1 cellular context compared by ENCODE assay signal in genomic region chr18:48975817-48976649, GRCh38.
TF ChIP-seq lines count a peak whose summit lies in the region.

No MANE protein-coding gene starts in this region.

TF ChIP-seq in K562, 482 proteins besides CTCF, POLR2A, EP300 and RAD21 (continued from another document):
- TF ChIP-seq, protein P1, sequence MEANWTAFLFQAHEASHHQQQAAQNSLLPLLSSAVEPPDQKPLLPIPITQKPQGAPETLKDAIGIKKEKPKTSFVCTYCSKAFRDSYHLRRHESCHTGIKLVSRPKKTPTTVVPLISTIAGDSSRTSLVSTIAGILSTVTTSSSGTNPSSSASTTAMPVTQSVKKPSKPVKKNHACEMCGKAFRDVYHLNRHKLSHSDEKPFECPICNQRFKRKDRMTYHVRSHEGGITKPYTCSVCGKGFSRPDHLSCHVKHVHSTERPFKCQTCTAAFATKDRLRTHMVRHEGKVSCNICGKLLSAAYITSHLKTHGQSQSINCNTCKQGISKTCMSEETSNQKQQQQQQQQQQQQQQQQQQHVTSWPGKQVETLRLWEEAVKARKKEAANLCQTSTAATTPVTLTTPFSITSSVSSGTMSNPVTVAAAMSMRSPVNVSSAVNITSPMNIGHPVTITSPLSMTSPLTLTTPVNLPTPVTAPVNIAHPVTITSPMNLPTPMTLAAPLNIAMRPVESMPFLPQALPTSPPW (CRISPR knock-in tag; IDR thresholded peaks at IDR 0.05): peak; percentile 69
- no peak for TF ChIP-seq NR2C1 (IDR thresholded peaks at IDR 0.05)
- TF ChIP-seq NR2C1 (tag; IDR thresholded peaks at IDR 0.05): no peak
- TF ChIP-seq ZFPM2 (CRISPR knock-in tag; IDR thresholded peaks at IDR 0.05): no peak
- no peak for TF ChIP-seq TAF7 (tag; IDR thresholded peaks at IDR 0.05)
- TF ChIP-seq ARID2 (IDR thresholded peaks at IDR 0.05): no peak
- no peak for TF ChIP-seq RFX5 (IDR thresholded peaks at IDR 0.05; ENCODE audit: low read depth, low read length)
- peak; percentile 60 for TF ChIP-seq CXXC5 (CRISPR knock-in tag; IDR thresholded peaks at IDR 0.05)
- TF ChIP-seq, protein P2, sequence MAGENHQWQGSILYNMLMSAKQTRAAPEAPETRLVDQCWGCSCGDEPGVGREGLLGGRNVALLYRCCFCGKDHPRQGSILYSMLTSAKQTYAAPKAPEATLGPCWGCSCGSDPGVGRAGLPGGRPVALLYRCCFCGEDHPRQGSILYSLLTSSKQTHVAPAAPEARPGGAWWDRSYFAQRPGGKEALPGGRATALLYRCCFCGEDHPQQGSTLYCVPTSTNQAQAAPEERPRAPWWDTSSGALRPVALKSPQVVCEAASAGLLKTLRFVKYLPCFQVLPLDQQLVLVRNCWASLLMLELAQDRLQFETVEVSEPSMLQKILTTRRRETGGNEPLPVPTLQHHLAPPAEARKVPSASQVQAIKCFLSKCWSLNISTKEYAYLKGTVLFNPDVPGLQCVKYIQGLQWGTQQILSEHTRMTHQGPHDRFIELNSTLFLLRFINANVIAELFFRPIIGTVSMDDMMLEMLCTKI (IDR thresholded peaks at IDR 0.05; ENCODE audit: partially characterized antibody): no peak
- TF ChIP-seq CC2D1A (IDR thresholded peaks at IDR 0.05): no peak
- peak; percentile 65 for TF ChIP-seq HMGN3 (IDR thresholded peaks at IDR 0.05; ENCODE audit: borderline replicate concordance, extremely low read depth, insufficient read length, low read depth, low read length)
- TF ChIP-seq STAT5B (CRISPR knock-in tag; IDR thresholded peaks at IDR 0.05): no peak
- no peak for TF ChIP-seq HEY1 (CRISPR knock-in tag; IDR thresholded peaks at IDR 0.05; ENCODE audit: borderline replicate concordance)
- TF ChIP-seq, protein P3, sequence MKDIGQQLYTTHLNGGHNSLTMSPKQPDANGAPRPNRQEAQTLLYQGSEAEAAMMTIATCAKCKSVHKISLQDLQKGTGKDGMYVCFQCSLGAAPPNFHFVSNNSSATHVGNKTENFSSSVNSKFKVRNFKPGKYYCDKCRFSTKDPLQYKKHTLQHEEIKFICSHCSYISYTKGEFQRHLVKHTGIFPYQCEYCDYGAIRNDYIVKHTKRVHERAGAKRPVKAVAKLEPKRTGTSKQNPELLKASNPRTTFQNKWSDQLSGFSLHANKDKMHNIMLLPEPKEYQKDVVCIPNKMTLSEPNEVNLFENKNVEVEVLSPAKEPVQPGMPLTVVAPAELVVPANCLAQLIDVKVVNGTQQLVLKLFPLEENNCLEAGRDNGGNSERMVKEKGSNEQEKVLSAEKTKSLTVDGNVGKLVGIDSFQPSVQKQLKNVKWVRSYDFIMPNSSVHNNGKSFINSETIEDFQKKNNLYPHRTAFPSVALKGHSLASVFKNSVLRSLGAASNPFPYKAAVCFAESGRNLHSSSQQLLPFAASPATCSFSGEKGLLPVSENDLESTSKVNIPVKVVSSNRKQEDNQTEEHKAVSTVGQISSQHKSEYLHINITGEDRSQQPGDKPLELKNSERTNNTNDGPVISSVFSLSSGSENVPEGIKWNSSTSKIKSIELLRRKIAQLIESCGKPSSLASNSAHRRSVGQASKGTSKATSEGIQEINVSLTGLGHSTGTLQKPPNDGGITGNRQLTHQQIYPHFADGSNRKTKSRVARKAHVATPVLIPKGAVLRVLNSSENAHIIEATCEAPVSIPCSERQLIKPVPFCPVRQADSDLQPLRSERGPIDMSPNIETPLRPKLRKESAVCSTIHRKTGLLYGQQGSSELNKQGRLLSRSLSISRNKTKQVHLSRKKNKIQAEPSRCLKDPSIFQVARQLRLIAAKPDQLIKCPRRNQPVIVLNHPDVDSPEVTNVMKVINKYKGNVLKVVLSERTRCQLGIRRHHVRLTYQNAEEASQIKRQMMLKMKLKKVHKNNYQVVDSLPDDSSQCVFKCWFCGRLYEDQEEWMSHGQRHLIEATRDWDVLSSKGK (CRISPR knock-in tag; IDR thresholded peaks at IDR 0.05): no peak
- peak; percentile 54; the same call in 1 of the 2 replicates for TF ChIP-seq GATAD2B (IDR thresholded peaks at IDR 0.05; ENCODE audit: borderline replicate concordance)
- TF ChIP-seq HCFC1 (IDR thresholded peaks at IDR 0.05; ENCODE audit: low read depth, low read length): no peak
- peak; percentile 45 for TF ChIP-seq ZFX (CRISPR knock-in tag; IDR thresholded peaks at IDR 0.05)
- TF ChIP-seq RB1 (IDR thresholded peaks at IDR 0.05; ENCODE audit: low read depth): peak; percentile 9; the same call in 1 of the 2 replicates
- no peak for TF ChIP-seq HDAC1 (IDR thresholded peaks at IDR 0.05)
- TF ChIP-seq L3MBTL2 (IDR thresholded peaks at IDR 0.05): peak; percentile 58
- no peak for TF ChIP-seq ZNF830 (CRISPR knock-in tag; IDR thresholded peaks at IDR 0.05)
- 0 out of 2 replicates have a peak, but pooled peaks have one; percentile 13 for TF ChIP-seq ZBTB40 (IDR thresholded peaks at IDR 0.05)
- no peak for TF ChIP-seq ZBTB40 (CRISPR knock-in tag; IDR thresholded peaks at IDR 0.05)
- TF ChIP-seq BCL6 (CRISPR knock-in tag; IDR thresholded peaks at IDR 0.05): no peak
- peak; percentile 41 for TF ChIP-seq CCNT2 (IDR thresholded peaks at IDR 0.05; ENCODE audit: borderline replicate concordance, extremely low read depth, insufficient read length, low read depth, low read length)
- no peak for TF ChIP-seq NR2C2 (CRISPR knock-in tag; IDR thresholded peaks at IDR 0.05)
- 0 out of 2 replicates have a peak, but pooled peaks have one; percentile 30 for TF ChIP-seq NR2C2 (tag; IDR thresholded peaks at IDR 0.05)
- TF ChIP-seq FUS (optimal IDR thresholded peaks at IDR 0.05; ENCODE audit: low read depth, low read length): no peak
